In the genomic region with DNA sequence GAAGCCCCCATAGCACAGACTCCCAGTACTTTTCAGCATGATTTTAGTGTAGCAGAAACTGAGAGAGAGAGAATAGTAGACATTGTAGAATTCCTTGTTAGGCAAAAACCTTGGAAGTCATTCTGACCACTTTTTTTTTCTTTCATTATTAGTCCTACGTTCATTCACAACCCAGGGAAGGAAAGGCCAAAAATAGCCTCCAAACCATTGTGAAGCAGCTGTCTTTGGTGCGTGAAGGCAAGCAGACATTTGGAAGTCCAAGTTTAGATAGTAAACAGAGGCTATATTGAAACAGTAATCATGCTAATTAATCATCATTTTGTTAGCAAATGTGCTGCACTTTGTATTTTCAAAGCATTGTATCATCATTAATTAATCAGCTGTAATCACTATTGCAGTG, we compare ENCODE assay signal across 31 cellular contexts. TPM values are rescaled to one million over a fixed set of nuclear protein-coding genes. Genes with fewer than 3 reads are reported as not detected.
"Had no signal": no experiment of that assay in that cellular context is flagged by ENCODE, and none has a peak within 500 bp of the region (broad histone marks: within the 10 kb centered on the region; RNA-seq: fewer than 3 reads in every experiment).

No MANE protein-coding gene starts in this region.

- H3K27me3 Mint-ChIP-seq: stimulated activated naive B cell treated with anti-CD40 and anti-IgM and Interleukin-4, amounts not matched to agents 10 μg/mL and 1 μg/mL and 100 μg/mL, for 72 hours had no signal

- H3K79me2 ChIP-seq: hepatocyte had no signal

- H3K9me3 ChIP-seq: right lobe of liver, suprapubic skin, upper lobe of right lung had no signal

- H3K27me3 ChIP-seq: heart right ventricle, hepatocyte, right lobe of liver, stomach, suprapubic skin, tibial artery, upper lobe of right lung had no signal

- H3K27ac ChIP-seq: hepatocyte, left ventricle myocardium inferior, lower lobe of right lung, parathyroid adenoma, psoas muscle, right lobe of liver, skin epidermis, stomach, suprapubic skin, thoracic aorta, tibial artery, upper lobe of right lung had no signal

- H3K36me3 ChIP-seq: heart right ventricle, left ventricle myocardium inferior, lower lobe of right lung, right lobe of liver, stomach, suprapubic skin, thoracic aorta, tibial artery, upper lobe of right lung had no signal

- H3K4me2 ChIP-seq: hepatocyte had no signal

- H3K4me1 Mint-ChIP-seq: neural crest cell had no signal

- H3K9ac ChIP-seq: parathyroid adenoma had no signal

- H3K27ac Mint-ChIP-seq: natural killer cell treated with Interleukin-12 subunit alpha and Interleukin-12 subunit beta and Interleukin-15 and Interleukin-18, amount 100 ng/mL, for 72 hours; stimulated activated naive B cell treated with anti-CD40 and anti-IgM and Interleukin-4, amounts not matched to agents 10 μg/mL and 1 μg/mL and 100 μg/mL, for 72 hours had no signal

- DNase-seq: heart right ventricle; islet precursor cell; left ventricle myocardium inferior; lower lobe of right lung; mesenchymal stem cell; naive thymus-derived CD4-positive, alpha-beta T cell; psoas muscle; right lobe of liver; stimulated activated CD4-positive, alpha-beta T cell treated with anti-CD3 and anti-CD28 coated beads, Interleukin-12 subunit alpha, Interleukin-12 subunit beta, amount 100 ng/mL, for 4 hours; stimulated activated CD4-positive, alpha-beta T cell treated with anti-CD3 and anti-CD28 coated beads, Interleukin-15, amount 100 ng/mL, for 24 hours; stimulated activated CD4-positive, alpha-beta T cell treated with anti-CD3 and anti-CD28 coated beads, Interleukin-2, amount 100 ng/mL, for 24 hours; stimulated activated CD4-positive, alpha-beta T cell treated with anti-CD3 and anti-CD28 coated beads, Interleukin-4, amount 100 ng/mL, for 1 hour; stimulated activated naive B cell treated with anti-CD40 and anti-IgM and Interleukin-4, amounts not matched to agents 10 μg/mL and 1 μg/mL and 100 μg/mL, for 72 hours; stimulated activated naive CD8-positive, alpha-beta T cell treated with anti-CD3 and anti-CD28 coated beads, Interleukin-15, Interleukin-2, amounts not matched to agents 100 U/mL and 50 U/mL, for 24 hours; stomach; tibial artery; trophoblast cell; upper lobe of right lung had no signal

- H3K4me3 Mint-ChIP-seq: naive thymus-derived CD4-positive, alpha-beta T cell; natural killer cell treated with Interleukin-12 subunit alpha and Interleukin-12 subunit beta and Interleukin-15 and Interleukin-18, amount 100 ng/mL, for 72 hours; neural crest cell; stimulated activated naive B cell treated with anti-CD40 and anti-IgM and Interleukin-4, amounts not matched to agents 10 μg/mL and 1 μg/mL and 100 μg/mL, for 72 hours had no signal

- H3K4me1 ChIP-seq: lower lobe of right lung, psoas muscle, right lobe of liver, stomach, suprapubic skin, tibial artery, upper lobe of right lung had no signal

- H3K4me3 ChIP-seq: heart right ventricle, hepatocyte, left ventricle myocardium inferior, lower lobe of right lung, psoas muscle, right lobe of liver, skin epidermis, stomach, suprapubic skin, thoracic aorta, tibial artery, upper lobe of right lung had no signal

- ATAC-seq: heart right ventricle; lower lobe of right lung; naive thymus-derived CD4-positive, alpha-beta T cell; natural killer cell treated with Interleukin-12 subunit alpha and Interleukin-12 subunit beta and Interleukin-15 and Interleukin-18, amount 100 ng/mL, for 72 hours; psoas muscle; right lobe of liver; stimulated activated naive B cell treated with anti-CD40 and anti-IgM and Interleukin-4, amounts not matched to agents 10 μg/mL and 1 μg/mL and 100 μg/mL, for 72 hours; stimulated activated naive CD8-positive, alpha-beta T cell treated with anti-CD3 and anti-CD28 coated beads, Interleukin-15, Interleukin-2, amounts not matched to agents 100 U/mL and 50 U/mL, for 24 hours; upper lobe of right lung had no signal

- FAIRE-seq: urothelium cell line had no signal

- H2AFZ ChIP-seq: hepatocyte, parathyroid adenoma had no signal

RNA-seq across cellular contexts. Expression of a gene that starts 34.5 kb away (rescaled TPM):
- total RNA-seq: heart right ventricle; hepatocyte; kidney epithelial cell; left ventricle myocardium inferior; lower lobe of right lung; mammary epithelial cell; mucosa of gallbladder; naive thymus-derived CD4-positive, alpha-beta T cell; natural killer cell treated with Interleukin-12 subunit alpha and Interleukin-12 subunit beta and Interleukin-15 and Interleukin-18, amount 100 ng/mL, for 72 hours; neural crest cell; osteoblast; posterior vena cava; psoas muscle; right lobe of liver; stomach; suprapubic skin; thoracic aorta; upper lobe of right lung had no signal
- polyA plus RNA-seq: heart right ventricle; mammary epithelial cell; naive thymus-derived CD4-positive, alpha-beta T cell; psoas muscle; stomach had no signal
